ENCODE assay signal across 8 cellular contexts in genomic region chr21:25456672-25457071, GRCh38.
DNase-seq lines count a peak whose midpoint lies in the region; ATAC-seq and TF ChIP-seq lines count a peak whose summit lies in the region.

No MANE protein-coding gene starts in this region.

- intact Hi-C loops in activated B cell treated with CpG ODN at 0.5 μM for 24 hours (cut with micrococcal nuclease) (loop anchor here (1.0 to 2.0 kb wide), 10 partner anchors 14 to 280 kb away; partner anchors contain the start of genes ATP5PF and GABPA), esophagus muscularis mucosa (cut with DNase I) (no loop called here), A673 (cut with micrococcal nuclease; ENCODE audit: unreplicated experiment) (no loop called here)

- H3K27ac ChIP-seq in esophagus muscularis mucosa (replicated peaks in 1 of 4) (no peak overlapping the region), A673 (ENCODE audit: low read depth, low read length, poor library complexity, severe bottlenecking) (no peak overlapping the region)

- ATAC-seq in GM18511 (IDR thresholded peaks at IDR 0.05; ENCODE audit: unreplicated experiment), result peak; percentile 54
- peak; percentile 52 for ATAC-seq in HG02678 (IDR thresholded peaks at IDR 0.05; ENCODE audit: unreplicated experiment)
- ATAC-seq in activated B cell treated with CpG ODN at 0.5 μM for 24 hours (ENCODE audit: low read depth), result peak; percentile 45

- CTCF ChIA-PET in activated B cell treated with CpG ODN at 0.5 μM for 24 hours (lab: Charles Lee), result no interaction called here
- CTCF ChIA-PET in A673 (lab: Charles Lee), result no interaction called here

- H3K4me3 Mint-ChIP-seq in activated B cell treated with CpG ODN at 0.5 μM for 24 hours, result peak overlapping the region; percentile 35

- H3K36me3 ChIP-seq in esophagus muscularis mucosa (no peaks in the 10 kb centered on the region), A673 (ENCODE audit: insufficient read depth, low read length, poor library complexity, severe bottlenecking) (no peaks in the 10 kb centered on the region)

- POLR2A ChIA-PET in activated B cell treated with CpG ODN at 0.5 μM for 24 hours (lab: Charles Lee), result interaction anchor here (0.6 to 3.3 kb wide), 12 partner anchors 28 to 276 kb away, joined by 3 to 16 read pairs (median 5); no protein-coding TSS in a partner anchor
- POLR2A ChIA-PET in A673 (lab: Charles Lee; ENCODE audit: low non-redundant PET), result no interaction called here

- H3K9me3 Mint-ChIP-seq in activated B cell treated with CpG ODN at 0.5 μM for 24 hours, result peaks cover 8% of the 10 kb centered on the region

- H3K4me1 ChIP-seq in esophagus muscularis mucosa (peaks cover 0 to 6% (median 2%) of the 10 kb centered on the region in 4 donors), A673 (ENCODE audit: insufficient read depth, low read length, poor library complexity, severe bottlenecking) (no peaks in the 10 kb centered on the region)

- H3K4me3 ChIP-seq in esophagus muscularis mucosa, result no peak overlapping the region
- H3K4me3 ChIP-seq in A673 (ENCODE audit: low read depth, low read length, poor library complexity, severe bottlenecking), result no peak overlapping the region

- TF ChIP-seq EP300 in esophagus muscularis mucosa (IDR thresholded peaks at IDR 0.05), result no peak

- BruUV-seq in A673 (replicated peaks; lab: Mats Ljungman, UMichigan), result no TSS peak

- TF ChIP-seq POLR2A in esophagus muscularis mucosa (IDR thresholded peaks at IDR 0.05; ENCODE audit: low read depth), result no peak

- peaks cover 61% of the 10 kb centered on the region for H3K4me1 Mint-ChIP-seq in activated B cell treated with CpG ODN at 0.5 μM for 24 hours

- H3K27me3 Mint-ChIP-seq in activated B cell treated with CpG ODN at 0.5 μM for 24 hours, result no peaks in the 10 kb centered on the region

- peak overlapping the region; percentile 92 for H3K27ac Mint-ChIP-seq in activated B cell treated with CpG ODN at 0.5 μM for 24 hours

- peaks cover 5% of the 10 kb centered on the region for H3K36me3 Mint-ChIP-seq in activated B cell treated with CpG ODN at 0.5 μM for 24 hours (ENCODE audit: low read depth)

- H3K9me3 ChIP-seq in esophagus muscularis mucosa, result no peaks in the 10 kb centered on the region
- H3K9me3 ChIP-seq in A673 (ENCODE audit: low read depth, low read length, poor library complexity, severe bottlenecking), result no peaks in the 10 kb centered on the region

- H3K27me3 ChIP-seq in esophagus muscularis mucosa, result no peaks in the 10 kb centered on the region
- no peaks in the 10 kb centered on the region for H3K27me3 ChIP-seq in A673 (replicated peaks; ENCODE audit: insufficient read depth, low read depth, low read length, poor library complexity)

- no peak for TF ChIP-seq CTCF in activated B cell treated with CpG ODN at 0.5 μM for 24 hours (IDR thresholded peaks at IDR 0.05)
- no peak for TF ChIP-seq CTCF in esophagus muscularis mucosa (IDR thresholded peaks at IDR 0.05)
- TF ChIP-seq CTCF in A673 (conservative IDR thresholded peaks at IDR 0.05; ENCODE audit: low read depth, low read length), result no peak

- DNase-seq in activated B cell treated with CpG ODN at 0.5 μM for 24 hours (no peak), renal cortical epithelial cell (ENCODE audit: low read depth) (peak; percentile 30), hypothalamus (lab: John Stamatoyannopoulos, UW) (no peak), UCSD-AML1 (lab: John Stamatoyannopoulos, UW; ENCODE audit: unreplicated experiment) (no peak), esophagus muscularis mucosa (ENCODE audit: extremely low spot score) (no peak), A673 (ENCODE audit: low spot score) (no peak)

- 59% methylated on average over 3 of the region's 3 CpGs for WGBS in esophagus muscularis mucosa
